In genomic region chr14:51253880-51254279, GRCh38 we compare ENCODE assay signal across 24 cellular contexts.
"Had no signal": no experiment of that assay in that cellular context is flagged by ENCODE, and none has a peak within 500 bp of the region (broad histone marks: within the 10 kb centered on the region; RNA-seq: fewer than 3 reads in every experiment).

No MANE protein-coding gene starts in this region.

- DNase-seq: natural killer cell; occipital lobe; ovary; posterior cingulate gyrus; psoas muscle; right cardiac atrium; stimulated activated CD4-positive, alpha-beta T cell treated with anti-CD3 and anti-CD28 coated beads, Interleukin-15, amount 100 ng/mL, for 24 hours; stimulated activated CD4-positive, alpha-beta T cell treated with anti-CD3 and anti-CD28 coated beads, Interleukin-2, amount 100 ng/mL, for 24 hours; stimulated activated CD4-positive, alpha-beta T cell treated with anti-CD3 and anti-CD28 coated beads, Interleukin-2, amount 100 ng/mL, for 48 hours; stimulated activated CD4-positive, alpha-beta T cell treated with anti-CD3 and anti-CD28 coated beads, Interleukin-4, amount 100 ng/mL, for 24 hours; stimulated activated naive B cell treated with anti-CD40 and anti-IgM and Interleukin-4, amounts not matched to agents 10 μg/mL and 1 μg/mL and 100 μg/mL, for 72 hours; stimulated activated naive CD4-positive, alpha-beta T cell treated with Interleukin-2 at 50 U/mL for 16 hours; stomach; thyroid gland; trophoblast cell; upper lobe of left lung had no signal

- H3K36me3 ChIP-seq: ovary had no signal

- H3K27me3 ChIP-seq: neural progenitor cell, ovary, stomach, thyroid gland, tibial nerve, upper lobe of left lung, vagina had no signal

- H3K4me2 ChIP-seq: neural progenitor cell had no signal

- H3K27ac ChIP-seq: neural progenitor cell, ovary, parathyroid adenoma, psoas muscle, stomach, thoracic aorta, thyroid gland, tibial nerve, upper lobe of left lung, vagina had no signal

- H3K4me3 ChIP-seq: neural progenitor cell, ovary, psoas muscle, skin epidermis, stomach, thoracic aorta, thyroid gland, tibial nerve, upper lobe of left lung, vagina had no signal

- H3K9ac ChIP-seq: neural progenitor cell, parathyroid adenoma had no signal

- H3K9me3 ChIP-seq: ovary, psoas muscle, stomach, thoracic aorta, thyroid gland, tibial nerve, upper lobe of left lung, vagina had no signal

- H3K79me2 ChIP-seq: parathyroid adenoma had no signal

- ATAC-seq: natural killer cell; psoas muscle; right cardiac atrium; sciatic nerve; stimulated activated effector memory CD8-positive, alpha-beta T cell treated with anti-CD3 and anti-CD28 coated beads, Interleukin-12 subunit alpha, Interleukin-12 subunit beta, amount 100 ng/mL, for 72 hours; stimulated activated naive B cell treated with anti-CD40 and anti-IgM and Interleukin-4, amounts not matched to agents 10 μg/mL and 1 μg/mL and 100 μg/mL, for 72 hours had no signal

- H2AFZ ChIP-seq: neural progenitor cell, parathyroid adenoma had no signal

- H3K4me1 ChIP-seq: neural progenitor cell, parathyroid adenoma, psoas muscle, stomach, thyroid gland, tibial nerve, upper lobe of left lung, vagina had no signal
